In genomic region chr5:34802834-34803563, GRCh38 we compare ENCODE assay signal across 31 cellular contexts. TPM values are rescaled to one million over a fixed set of nuclear protein-coding genes. Genes with fewer than 3 reads are reported as not detected.
"Had no signal": no experiment of that assay in that cellular context is flagged by ENCODE, and none has a peak within 500 bp of the region (broad histone marks: within the 10 kb centered on the region; RNA-seq: fewer than 3 reads in every experiment).

No MANE protein-coding gene starts in this region.

- H3K4me1 Mint-ChIP-seq: naive thymus-derived CD4-positive, alpha-beta T cell; neural crest cell; stimulated activated memory B cell treated with anti-CD40 and anti-IgM and Interleukin-4, amounts not matched to agents 10 μg/mL and 1 μg/mL and 100 μg/mL, for 72 hours had no signal

- H3K36me3 ChIP-seq: colonic mucosa, neutrophil, uterus had no signal

- H3K4me1 ChIP-seq: colonic mucosa, heart right ventricle, left lung, parathyroid adenoma, sigmoid colon, spleen, testis, upper lobe of right lung, uterus had no signal

- H3K9ac ChIP-seq: parathyroid adenoma had no signal

- H3K27me3 ChIP-seq: colonic mucosa, esophagus squamous epithelium, heart right ventricle, left lung, neutrophil, sigmoid colon, spleen, testis, tibial nerve, upper lobe of right lung, uterus had no signal

- H3K9me3 ChIP-seq: colonic mucosa, esophagus squamous epithelium, heart right ventricle, left lung, mucosa of descending colon, neutrophil, sigmoid colon, spleen, testis, tibial nerve, upper lobe of right lung, uterus had no signal

- H3K27ac Mint-ChIP-seq: dendritic cell treated with granulocyte-macrophage colony-stimulating factor and Interleukin-4, amounts not matched to agents 40 ng/mL and 50 ng/mL, for 4 days; mesothelial cell of epicardium; naive thymus-derived CD4-positive, alpha-beta T cell; progenitor cell of endocrine pancreas; stimulated activated memory B cell treated with anti-CD40 and anti-IgM and Interleukin-4, amounts not matched to agents 10 μg/mL and 1 μg/mL and 100 μg/mL, for 72 hours had no signal

- ATAC-seq: heart right ventricle; left cardiac atrium; left lung; mucosa of descending colon; naive thymus-derived CD4-positive, alpha-beta T cell; stimulated activated memory B cell treated with anti-CD40 and anti-IgM and Interleukin-4, amounts not matched to agents 10 μg/mL and 1 μg/mL and 100 μg/mL, for 72 hours; stimulated activated naive CD8-positive, alpha-beta T cell treated with anti-CD3 and anti-CD28 coated beads, Interleukin-15, Interleukin-2, amounts not matched to agents 100 U/mL and 50 U/mL, for 24 hours; upper lobe of right lung had no signal

- H2AFZ ChIP-seq: parathyroid adenoma had no signal

- H3K27ac ChIP-seq: colonic mucosa, esophagus squamous epithelium, heart right ventricle, left lung, neutrophil, parathyroid adenoma, sigmoid colon, spleen, testis, tibial nerve, upper lobe of right lung, uterus had no signal

- DNase-seq: colonic mucosa; effector memory CD4-positive, alpha-beta T cell; esophagus squamous epithelium; foreskin melanocyte; glutamatergic neuron; heart right ventricle; hippocampal formation; left cardiac atrium; left lung; mesenchymal stem cell; mucosa of descending colon; naive thymus-derived CD4-positive, alpha-beta T cell; sigmoid colon; spleen; stimulated activated CD4-positive, alpha-beta T cell treated with anti-CD3 and anti-CD28 coated beads, Interleukin-4, amount 100 ng/mL, for 4 hours; stimulated activated naive CD8-positive, alpha-beta T cell treated with anti-CD3 and anti-CD28 coated beads, Interleukin-15, Interleukin-2, amounts not matched to agents 100 U/mL and 50 U/mL, for 24 hours; substantia nigra; testis; upper lobe of right lung; uterus had no signal

- H3K4me3 Mint-ChIP-seq: dendritic cell treated with granulocyte-macrophage colony-stimulating factor and Interleukin-4, amounts not matched to agents 40 ng/mL and 50 ng/mL, for 4 days; mesothelial cell of epicardium; naive thymus-derived CD4-positive, alpha-beta T cell; neural crest cell; stimulated activated memory B cell treated with anti-CD40 and anti-IgM and Interleukin-4, amounts not matched to agents 10 μg/mL and 1 μg/mL and 100 μg/mL, for 72 hours had no signal

- H3K9me3 Mint-ChIP-seq: dendritic cell treated with granulocyte-macrophage colony-stimulating factor and Interleukin-4, amounts not matched to agents 40 ng/mL and 50 ng/mL, for 4 days; mesothelial cell of epicardium; neural crest cell; stimulated activated memory B cell treated with anti-CD40 and anti-IgM and Interleukin-4, amounts not matched to agents 10 μg/mL and 1 μg/mL and 100 μg/mL, for 72 hours had no signal

- H3K27me3 Mint-ChIP-seq: dendritic cell treated with granulocyte-macrophage colony-stimulating factor and Interleukin-4, amounts not matched to agents 40 ng/mL and 50 ng/mL, for 4 days; progenitor cell of endocrine pancreas had no signal

- H3K36me3 Mint-ChIP-seq: naive thymus-derived CD4-positive, alpha-beta T cell; stimulated activated memory B cell treated with anti-CD40 and anti-IgM and Interleukin-4, amounts not matched to agents 10 μg/mL and 1 μg/mL and 100 μg/mL, for 72 hours had no signal

- H3K79me2 ChIP-seq: parathyroid adenoma had no signal

- H3K4me3 ChIP-seq: colonic mucosa, esophagus squamous epithelium, heart right ventricle, left lung, mucosa of descending colon, sigmoid colon, skin epidermis, spleen, testis, tibial nerve, upper lobe of right lung, uterus had no signal

RNA-seq across cellular contexts. Expression of gene TTC23L, which starts 36.0 kb away (rescaled TPM):
- total RNA-seq: left cardiac atrium, lung microvascular endothelial cell, omental fat pad had no signal
- polyA plus RNA-seq: naive thymus-derived CD4-positive, alpha-beta T cell had no signal
